Comparison of ENCODE assay signal across 13 cellular contexts in genomic region chr7:134108803-134109202, GRCh38.
"Had no signal": no experiment of that assay in that cellular context is flagged by ENCODE, and none has a peak within 500 bp of the region (broad histone marks: within the 10 kb centered on the region; RNA-seq: fewer than 3 reads in every experiment).

No MANE protein-coding gene starts in this region.

- H2AFZ ChIP-seq: neural progenitor cell had no signal

- H3K27ac ChIP-seq: lower lobe of right lung, neural progenitor cell, pancreas, right atrium auricular region, skin epidermis, stomach had no signal

- H3K4me2 ChIP-seq: neural progenitor cell had no signal

- H3K27ac Mint-ChIP-seq: activated CD8-positive, alpha-beta T cell treated with anti-CD3 and anti-CD28 coated beads for 36 hours; activated naive CD8-positive, alpha-beta T cell treated with anti-CD3 and anti-CD28 coated beads for 36 hours; activated T-cell treated with anti-CD3 and anti-CD28 coated beads, Interleukin-2, amount 50 U/mL, for 72 hours; mesothelial cell of epicardium; neural progenitor cell had no signal

- H3K36me3 Mint-ChIP-seq: activated naive CD8-positive, alpha-beta T cell treated with anti-CD3 and anti-CD28 coated beads for 36 hours; mesothelial cell of epicardium; neural progenitor cell had no signal

- H3K9me3 ChIP-seq: lower lobe of right lung, pancreas, right atrium auricular region, stomach had no signal

- H3K9me3 Mint-ChIP-seq: activated CD8-positive, alpha-beta T cell treated with anti-CD3 and anti-CD28 coated beads for 36 hours; activated naive CD8-positive, alpha-beta T cell treated with anti-CD3 and anti-CD28 coated beads for 36 hours; activated T-cell treated with anti-CD3 and anti-CD28 coated beads, Interleukin-2, amount 50 U/mL, for 72 hours had no signal

- H3K4me3 Mint-ChIP-seq: activated CD8-positive, alpha-beta T cell treated with anti-CD3 and anti-CD28 coated beads for 36 hours; activated naive CD8-positive, alpha-beta T cell treated with anti-CD3 and anti-CD28 coated beads for 36 hours; activated T-cell treated with anti-CD3 and anti-CD28 coated beads, Interleukin-2, amount 50 U/mL, for 72 hours; mesothelial cell of epicardium; neural progenitor cell had no signal

- H3K9ac ChIP-seq: neural progenitor cell had no signal

- ATAC-seq: activated CD8-positive, alpha-beta T cell treated with anti-CD3 and anti-CD28 coated beads for 36 hours; activated T-cell treated with anti-CD3 and anti-CD28 coated beads, Interleukin-2, amount 50 U/mL, for 72 hours; lower lobe of right lung; pancreas had no signal

- H3K27me3 ChIP-seq: neural progenitor cell, pancreas, right atrium auricular region, stomach had no signal

- H3K27me3 Mint-ChIP-seq: activated CD8-positive, alpha-beta T cell treated with anti-CD3 and anti-CD28 coated beads for 36 hours; activated naive CD8-positive, alpha-beta T cell treated with anti-CD3 and anti-CD28 coated beads for 36 hours had no signal

- H3K36me3 ChIP-seq: lower lobe of right lung, neural progenitor cell, pancreas, right atrium auricular region, stomach had no signal

- DNase-seq: activated CD8-positive, alpha-beta memory T cell treated with anti-CD3 and anti-CD28 coated beads, Interleukin-2, amount 50 U/mL, for 4 hours; activated CD8-positive, alpha-beta T cell treated with anti-CD3 and anti-CD28 coated beads for 36 hours; activated gamma-delta T cell treated with Interleukin-2 at 50 U/mL for 16 hours; activated naive CD8-positive, alpha-beta T cell treated with anti-CD3 and anti-CD28 coated beads for 36 hours; activated T-cell treated with anti-CD3 and anti-CD28 coated beads, Interleukin-2, amount 50 U/mL, for 72 hours; hypothalamus; lower lobe of right lung; pancreas; stomach had no signal

- H3K4me1 ChIP-seq: lower lobe of right lung, neural progenitor cell, pancreas, right atrium auricular region, stomach had no signal

- H3K4me3 ChIP-seq: lower lobe of right lung, neural progenitor cell, pancreas, right atrium auricular region, skin epidermis, stomach had no signal

- FAIRE-seq: pancreas had no signal

- H3K4me1 Mint-ChIP-seq: activated naive CD8-positive, alpha-beta T cell treated with anti-CD3 and anti-CD28 coated beads for 36 hours; neural progenitor cell had no signal
